Comparison of ENCODE assay signal across 16 cellular contexts in genomic region chr20:49832632-49833327, GRCh38. TPM values are rescaled to one million over a fixed set of nuclear protein-coding genes. Genes with fewer than 3 reads are reported as not detected.
DNase-seq lines count a peak whose midpoint lies in the region; ATAC-seq and TF ChIP-seq lines count a peak whose summit lies in the region.
"Had no signal": no experiment of that assay in that cellular context is flagged by ENCODE, and none has a peak within 500 bp of the region (broad histone marks: within the 10 kb centered on the region; RNA-seq: fewer than 3 reads in every experiment).

No MANE protein-coding gene starts in this region.

- no peak for ATAC-seq in GM18858 (IDR thresholded peaks at IDR 0.05; ENCODE audit: unreplicated experiment)
- ATAC-seq: SK-N-SH treated with all-trans-retinoic acid at 6 μM for 48 hours had no signal

- no peak overlapping the region; the same call in 1 of the 2 replicates for H3K4me2 ChIP-seq in OCI-LY1 (ENCODE audit: low read length)
- H3K4me2 ChIP-seq: BLaER1 treated with 17β-estradiol and CSF1 and Interleukin-3, amounts not matched to agents 10 nM and 100 nM had no signal

- no peak overlapping the region for H2AFZ ChIP-seq in OCI-LY1 (ENCODE audit: low read length)

- no peaks in the 10 kb centered on the region for H3K9me2 ChIP-seq in OCI-LY1 (ENCODE audit: low read depth, low read length)

- intact Hi-C loops in posterior vena cava (cut with DNase I) = no loop called here

- H3K4me1 ChIP-seq in OCI-LY1 (ENCODE audit: insufficient read depth, low read length, severe bottlenecking) (peaks cover 17% of the 10 kb centered on the region), neutrophil (ENCODE audit: control insufficient read depth in 1 of 2, insufficient read depth in 1 of 2, low read depth in 1 of 2, low read length in 1 of 2) (peaks cover 51 to 56% of the 10 kb centered on the region in 2 experiments)

- H3K27ac ChIP-seq in C4-2B = peak overlapping the region; percentile 54
- peak overlapping the region; percentile 84 for H3K27ac ChIP-seq in OCI-LY1 (ENCODE audit: low read depth, low read length, poor library complexity, severe bottlenecking)
- peak overlapping the region; percentile 39 for H3K27ac ChIP-seq in epithelial cell of prostate
- peak overlapping the region; percentile 95 for H3K27ac ChIP-seq in neutrophil

- DNase-seq in epithelial cell of prostate (ENCODE audit: low read depth, low spot score) (no peak), hepatic stellate cell (ENCODE audit: low spot score) (no peak), NCI-H82 (lab: John Stamatoyannopoulos, UW) (no peak), posterior vena cava (ENCODE audit: low spot score) (no peak)
- DNase-seq: activated CD4-positive, alpha-beta T cell treated with anti-CD3 and anti-CD28 coated beads for 48 hours; central memory CD4-positive, alpha-beta T cell; GDM1; MM.1S; natural killer cell; NCI-H510A treated with DMSO at 0.1 percent for 48 hours had no signal

- no peaks in the 10 kb centered on the region for H3K79me2 ChIP-seq in OCI-LY1 (ENCODE audit: insufficient read depth, low read length)

- TF ChIP-seq CTCF in C4-2B (conservative IDR thresholded peaks at IDR 0.05) (no peak), OCI-LY1 (IDR thresholded peaks at IDR 0.05; ENCODE audit: low read length) (no peak), neutrophil (IDR thresholded peaks at IDR 0.05) (no peak)

- H3K36me3 ChIP-seq in OCI-LY1 (ENCODE audit: insufficient read depth, low read length) (peaks cover 59% of the 10 kb centered on the region), neutrophil (no peaks in the 10 kb centered on the region)

- H3K27me3 ChIP-seq in OCI-LY1 (ENCODE audit: insufficient read depth, low read length) (no peaks in the 10 kb centered on the region), neutrophil (no peaks in the 10 kb centered on the region)
- H3K27me3 ChIP-seq: BLaER1 treated with 17β-estradiol and CSF1 and Interleukin-3, amounts not matched to agents 10 nM and 100 nM had no signal

- H4K20me1 ChIP-seq in OCI-LY1 (ENCODE audit: insufficient read depth, low read length) = no peaks in the 10 kb centered on the region

- peak overlapping the region; percentile 15; the same call in 1 of the 2 replicates for H3K9ac ChIP-seq in OCI-LY1 (ENCODE audit: low read length)
- H3K9ac ChIP-seq: BLaER1 treated with 17β-estradiol and CSF1 and Interleukin-3, amounts not matched to agents 10 nM and 100 nM had no signal

- H3K9me3 ChIP-seq in OCI-LY1 (ENCODE audit: low read length) = no peaks in the 10 kb centered on the region
- H3K9me3 ChIP-seq in neutrophil = no peaks in the 10 kb centered on the region

- no peaks in the 10 kb centered on the region for H3F3A ChIP-seq in OCI-LY1 (ENCODE audit: insufficient read depth, low read length)

- H3K4me3 ChIP-seq in OCI-LY1 (ENCODE audit: low read depth, low read length, poor library complexity, severe bottlenecking) (no peak overlapping the region), neutrophil (ENCODE audit: low read depth in 1 of 2, low read length in 1 of 2) (peak overlapping the region; percentile 31 to 41)
- H3K4me3 ChIP-seq: BLaER1 treated with 17β-estradiol and CSF1 and Interleukin-3, amounts not matched to agents 10 nM and 100 nM had no signal

RNA-seq across cellular contexts. Expression of gene SLC9A8, which starts 20.2 kb away (rescaled TPM):
- total RNA-seq in posterior vena cava = 10 to 100 TPM; 10.4 to 11.8 TPM

Comparison
In these comparisons a context has a peak if more than half of its experiments do, and no peak if none do; other contexts are left out.
1. H3K27ac ChIP-seq: peak in every context shown above with its lines; median percentile 95 in neutrophil; 84 in OCI-LY1; 54 in C4-2B; 39 in epithelial cell of prostate.